ENCODE assay signal across 9 cellular contexts in genomic region chr10:96588060-96588554, GRCh38. TPM values are rescaled to one million over a fixed set of nuclear protein-coding genes. Genes with fewer than 3 reads are reported as not detected.
DNase-seq lines count a peak whose midpoint lies in the region; ATAC-seq, FAIRE-seq and TF ChIP-seq lines count a peak whose summit lies in the region.
"Had no signal": no experiment of that assay in that cellular context is flagged by ENCODE, and none has a peak within 500 bp of the region (broad histone marks: within the 10 kb centered on the region; RNA-seq: fewer than 3 reads in every experiment).

No MANE protein-coding gene starts in this region.

- no peak for TF ChIP-seq CTCF in Caco-2 (IDR thresholded peaks at IDR 0.05; ENCODE audit: insufficient read depth in 1 of 2, low read depth in 1 of 2, low read length in 1 of 2, severe bottlenecking in 1 of 2, unreplicated experiment in 1 of 2)
- TF ChIP-seq CTCF in coronary artery (IDR thresholded peaks at IDR 0.05), result no peak
- TF ChIP-seq CTCF in pancreas (IDR thresholded peaks at IDR 0.05), result no peak

- no peak for FAIRE-seq in pancreas (lab: Jason Lieb, UNC)
- FAIRE-seq: endometrium had no signal

- CTCF ChIA-PET in Caco-2 (lab: Charles Lee), result interaction anchor here (1.0 to 1.2 kb wide), 2 partner anchors 55 to 75 kb away, joined by 3 to 5 read pairs; partner anchors contain the start of gene TLL2

- H3K4me3 ChIP-seq in Caco-2 (ENCODE audit: low read depth, low read length) (peak overlapping the region; percentile 95), HUES48 (ENCODE audit: low read depth, low read length) (peak overlapping the region; percentile 93), coronary artery (peak overlapping the region; percentile 96), pancreas (peak overlapping the region in 2 of 4 donors; percentile 92 to 95)

- no peak overlapping the region for H3K27ac ChIP-seq in HUES48 (ENCODE audit: low read depth, low read length)
- H3K27ac ChIP-seq in coronary artery, result peak overlapping the region; percentile 94 to 100
- peak overlapping the region; percentile 96 to 98 (median 98) for H3K27ac ChIP-seq in pancreas

- H3K9me3 ChIP-seq in Caco-2 (no peaks in the 10 kb centered on the region), HUES48 (ENCODE audit: control insufficient read depth, insufficient read depth, low read length) (no peaks in the 10 kb centered on the region), pancreas (no peaks in the 10 kb centered on the region)

- peaks cover 41% of the 10 kb centered on the region for H3K4me1 ChIP-seq in Caco-2
- peaks cover 12% of the 10 kb centered on the region for H3K4me1 ChIP-seq in HUES48 (ENCODE audit: control insufficient read depth, insufficient read depth, low read length)
- peaks cover 15 to 32% (median 31%) of the 10 kb centered on the region in 3 donors for H3K4me1 ChIP-seq in pancreas

- no peaks in the 10 kb centered on the region for H3K27me3 ChIP-seq in Caco-2 (replicated peaks; ENCODE audit: control insufficient read depth, insufficient read depth, low read length)
- no peaks in the 10 kb centered on the region for H3K27me3 ChIP-seq in HUES48 (ENCODE audit: control insufficient read depth, insufficient read depth, low read length)
- no peaks in the 10 kb centered on the region for H3K27me3 ChIP-seq in pancreas

- H3K36me3 Mint-ChIP-seq in Caco-2 (ENCODE audit: insufficient read depth, unreplicated experiment), result peaks cover 14% of the 10 kb centered on the region

- H3K4me1 Mint-ChIP-seq in Caco-2 (ENCODE audit: low read depth, unreplicated experiment), result peaks cover 6% of the 10 kb centered on the region

- H3K4me3 Mint-ChIP-seq in Caco-2 (ENCODE audit: unreplicated experiment), result no peak overlapping the region

- H3K27me3 Mint-ChIP-seq in Caco-2 (ENCODE audit: insufficient read depth, unreplicated experiment), result no peaks in the 10 kb centered on the region

- BruUV-seq in Caco-2 (replicated peaks; lab: Mats Ljungman, UMichigan), result no TSS peak

- DNase-seq in Caco-2, result no peak
- no peak for DNase-seq in coronary artery (ENCODE audit: low spot score)
- DNase-seq in pancreas, result no peak
- DNase-seq in NCI-H2107 treated with DMSO at 0.1 percent for 48 hours (lab: John Stamatoyannopoulos, UW; ENCODE audit: unreplicated experiment), result no peak
- no peak for DNase-seq in T-helper 2 cell
- DNase-seq in dedifferentiated amniotic fluid mesenchymal stem cell (ENCODE audit: extremely low spot score), result no peak
- DNase-seq in activated CD8-positive, alpha-beta memory T cell treated with anti-CD3 and anti-CD28 coated beads for 24 hours, result no peak

- no peaks in the 10 kb centered on the region for H3K9me3 Mint-ChIP-seq in Caco-2 (ENCODE audit: unreplicated experiment)

- POLR2A ChIA-PET in Caco-2 (lab: Charles Lee), result interaction anchor here (0.5 to 1.4 kb wide), 2 partner anchors 49 to 53 kb away, joined by 3 to 5 read pairs; no protein-coding TSS in a partner anchor

- WGBS in pancreas, 2 donors, result 3% methylated on average over 4 of the region's 4 CpGs

- peak in 3 of 4 donors; percentile 8 to 20 (median 9) for ATAC-seq in pancreas

- no peak overlapping the region for H3K9ac ChIP-seq in HUES48 (ENCODE audit: low read depth, low read length)

- intact Hi-C loops in Caco-2 (cut with micrococcal nuclease; ENCODE audit: unreplicated experiment), result no loop called here
- intact Hi-C loops in pancreas (cut with DNase I), result no loop called here

- no peaks in the 10 kb centered on the region for H3K36me3 ChIP-seq in Caco-2 (ENCODE audit: control insufficient read depth, insufficient read depth, low read length)
- no peaks in the 10 kb centered on the region for H3K36me3 ChIP-seq in HUES48 (ENCODE audit: control insufficient read depth, insufficient read depth, low read length)
- peaks cover 0 to 2% (median 0%) of the 10 kb centered on the region in 3 donors for H3K36me3 ChIP-seq in pancreas

- H3K27ac Mint-ChIP-seq in Caco-2 (ENCODE audit: unreplicated experiment), result no peak overlapping the region

RNA-seq across cellular contexts. Expression of gene TM9SF3, which starts 1.3 kb away (rescaled TPM):
- 176 and 184 TPM in 2 replicates for total RNA-seq in Caco-2 (2022)
- total RNA-seq in pancreas, result 100 to 1,000 TPM in 2 of 6 donors, 10 to 100 TPM in 4; 54.4 to 110 (median 77.4) TPM
- polyA plus RNA-seq in pancreas, result 10 to 100 TPM; 15.5 to 31.8 TPM
